In the genomic region with DNA sequence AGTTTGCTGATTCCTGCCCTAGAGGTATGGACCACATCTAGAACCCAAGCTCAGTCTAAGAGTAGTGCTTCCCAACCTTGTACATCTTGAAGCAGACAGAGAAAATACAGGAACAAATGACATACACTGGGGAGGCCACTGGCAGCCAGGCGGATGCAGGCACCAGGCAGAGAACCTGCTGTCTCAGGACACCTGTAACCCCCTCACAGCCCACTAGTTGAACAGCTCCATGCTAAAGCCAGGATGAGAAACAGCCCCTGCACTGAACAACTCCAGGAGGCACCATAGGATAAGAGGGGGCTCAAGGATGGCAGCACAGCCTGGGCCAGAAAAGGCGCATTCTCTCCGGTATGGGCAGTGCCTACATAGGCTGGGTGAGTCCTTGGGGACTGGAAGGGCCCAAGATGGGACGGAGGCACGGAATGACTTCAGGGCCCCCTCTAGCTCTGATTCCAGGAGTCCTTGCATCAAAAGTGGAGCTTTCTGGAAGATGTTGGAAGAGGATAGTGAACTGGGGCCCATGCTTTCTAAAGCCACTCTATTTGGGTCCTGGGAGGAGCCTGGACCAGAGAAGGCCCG, we compare ENCODE assay signal across 15 cellular contexts. TPM values are rescaled to one million over a fixed set of nuclear protein-coding genes. Genes with fewer than 3 reads are reported as not detected.
DNase-seq lines count a peak whose midpoint lies in the region; ATAC-seq and TF ChIP-seq lines count a peak whose summit lies in the region.
"Had no signal": no experiment of that assay in that cellular context is flagged by ENCODE, and none has a peak within 500 bp of the region (broad histone marks: within the 10 kb centered on the region; RNA-seq: fewer than 3 reads in every experiment).

No MANE protein-coding gene starts in this region.

- H3K9me3 Mint-ChIP-seq in activated naive CD8-positive, alpha-beta T cell treated with anti-CD3 and anti-CD28 coated beads, Interleukin-2, amount 10 ng/mL, durations not matched to agents 7 days and 5 days = no peaks in the 10 kb centered on the region
- no peaks in the 10 kb centered on the region for H3K9me3 Mint-ChIP-seq in activated naive CD8-positive, alpha-beta T cell treated with anti-CD3 and anti-CD28 coated beads, Interleukin-2, amount 50 U/mL, for 24 hours
- no peaks in the 10 kb centered on the region for H3K9me3 Mint-ChIP-seq in memory B cell

- peak overlapping the region; percentile 34 for H3K27ac ChIP-seq in OCI-LY7 (ENCODE audit: low read depth, low read length, poor library complexity, severe bottlenecking)
- peak overlapping the region; percentile 22 for H3K27ac ChIP-seq in temporal lobe (ENCODE audit: low read depth, low read length)
- H3K27ac ChIP-seq: foreskin keratinocyte had no signal

- H3K27me3 Mint-ChIP-seq in activated naive CD8-positive, alpha-beta T cell treated with anti-CD3 and anti-CD28 coated beads, Interleukin-2, amount 10 ng/mL, durations not matched to agents 7 days and 5 days = no peaks in the 10 kb centered on the region
- no peaks in the 10 kb centered on the region for H3K27me3 Mint-ChIP-seq in activated naive CD8-positive, alpha-beta T cell treated with anti-CD3 and anti-CD28 coated beads, Interleukin-2, amount 50 U/mL, for 24 hours
- H3K27me3 Mint-ChIP-seq in memory B cell = no peaks in the 10 kb centered on the region

- H3K9me3 ChIP-seq in OCI-LY7 (ENCODE audit: low read length) = no peaks in the 10 kb centered on the region

- H3K4me2 ChIP-seq in OCI-LY7 (ENCODE audit: low read length) = no peak overlapping the region

- peaks cover 94% of the 10 kb centered on the region for H3K36me3 ChIP-seq in OCI-LY7 (ENCODE audit: insufficient read depth, low read length)

- DNase-seq in activated naive CD8-positive, alpha-beta T cell treated with anti-CD3 and anti-CD28 coated beads, Interleukin-2, amount 10 ng/mL, durations not matched to agents 7 days and 5 days = no peak
- no peak for DNase-seq in activated naive CD8-positive, alpha-beta T cell treated with anti-CD3 and anti-CD28 coated beads, Interleukin-2, amount 50 U/mL, for 24 hours
- DNase-seq in OCI-LY7 (ENCODE audit: low spot score) = no peak
- DNase-seq in memory B cell (ENCODE audit: low spot score in 2 of 2) = no peak
- DNase-seq in effector CD4-positive, alpha-beta T cell = no peak
- DNase-seq in GM10266 (ENCODE audit: extremely low spot score) = no peak
- DNase-seq: activated CD4-positive, CD25-positive, alpha-beta regulatory T cell treated with anti-CD3 and anti-CD28 coated beads, Interleukin-2, amount 50 U/mL, for 72 hours; foreskin keratinocyte; GF-D8; NCI-H2029; SHP77; T-helper 2 cell had no signal

- CTCF ChIA-PET in OCI-LY7 (lab: Charles Lee; ENCODE audit: unreplicated experiment) = interaction anchor here (0.6 to 1.3 kb wide), 4 partner anchors 18 to 112 kb away, joined by 3 to 4 read pairs (median 3); no protein-coding TSS in a partner anchor

- intact Hi-C loops in OCI-LY7 (cut with micrococcal nuclease; ENCODE audit: unreplicated experiment) = no loop called here

- no peak overlapping the region for H2AFZ ChIP-seq in OCI-LY7 (ENCODE audit: low read length)

- H3K4me3 ChIP-seq in OCI-LY7 (ENCODE audit: low read depth, low read length, poor library complexity, severe bottlenecking) = no peak overlapping the region

- peaks cover 5% of the 10 kb centered on the region; the same call in 1 of the 2 replicates for H4K20me1 ChIP-seq in OCI-LY7 (ENCODE audit: insufficient read depth, low read length)

- no TSS peak for BruUV-seq in OCI-LY7 (replicated peaks; lab: Mats Ljungman, UMichigan)

- peak overlapping the region; percentile 14 for H3K27ac Mint-ChIP-seq in activated naive CD8-positive, alpha-beta T cell treated with anti-CD3 and anti-CD28 coated beads, Interleukin-2, amount 10 ng/mL, durations not matched to agents 7 days and 5 days
- no peak overlapping the region for H3K27ac Mint-ChIP-seq in activated naive CD8-positive, alpha-beta T cell treated with anti-CD3 and anti-CD28 coated beads, Interleukin-2, amount 50 U/mL, for 24 hours
- peak overlapping the region; percentile 94 for H3K27ac Mint-ChIP-seq in memory B cell

- TF ChIP-seq CTCF in OCI-LY7 (conservative IDR thresholded peaks at IDR 0.05; ENCODE audit: low read length) (no peak), GM10266 (IDR thresholded peaks at IDR 0.05; ENCODE audit: control insufficient read depth, insufficient read depth, low read depth, missing control alignments) (no peak)

- H3K4me1 Mint-ChIP-seq in activated naive CD8-positive, alpha-beta T cell treated with anti-CD3 and anti-CD28 coated beads, Interleukin-2, amount 10 ng/mL, durations not matched to agents 7 days and 5 days = peaks cover 50% of the 10 kb centered on the region
- peaks cover 69% of the 10 kb centered on the region for H3K4me1 Mint-ChIP-seq in activated naive CD8-positive, alpha-beta T cell treated with anti-CD3 and anti-CD28 coated beads, Interleukin-2, amount 50 U/mL, for 24 hours
- peaks cover 70% of the 10 kb centered on the region for H3K4me1 Mint-ChIP-seq in memory B cell

- peaks cover 74% of the 10 kb centered on the region for H3K79me2 ChIP-seq in OCI-LY7 (ENCODE audit: insufficient read depth, low read depth, low read length)

- H3K9me2 ChIP-seq in OCI-LY7 (ENCODE audit: insufficient read depth, low read length) = no peaks in the 10 kb centered on the region

- POLR2A ChIA-PET in activated naive CD8-positive, alpha-beta T cell treated with anti-CD3 and anti-CD28 coated beads, Interleukin-2, amount 10 ng/mL, durations not matched to agents 7 days and 5 days (lab: Charles Lee) = interaction anchor here (0.6 to 7.0 kb wide), 5 partner anchors 12 to 183 kb away, joined by 3 to 62 read pairs (median 3); a partner anchor contains a TSS
- POLR2A ChIA-PET in OCI-LY7 (lab: Charles Lee) = interaction anchor here (0.5 to 1.9 kb wide), 12 partner anchors 7 to 632 kb away, joined by 3 to 11 read pairs (median 4); no protein-coding TSS in a partner anchor

- no peak overlapping the region for H3K4me3 Mint-ChIP-seq in activated naive CD8-positive, alpha-beta T cell treated with anti-CD3 and anti-CD28 coated beads, Interleukin-2, amount 10 ng/mL, durations not matched to agents 7 days and 5 days
- H3K4me3 Mint-ChIP-seq in activated naive CD8-positive, alpha-beta T cell treated with anti-CD3 and anti-CD28 coated beads, Interleukin-2, amount 50 U/mL, for 24 hours = no peak overlapping the region
- H3K4me3 Mint-ChIP-seq in memory B cell = no peak overlapping the region

- ATAC-seq in activated naive CD8-positive, alpha-beta T cell treated with anti-CD3 and anti-CD28 coated beads, Interleukin-2, amount 10 ng/mL, durations not matched to agents 7 days and 5 days (ENCODE audit: low read depth) = no peak
- no peak for ATAC-seq in activated naive CD8-positive, alpha-beta T cell treated with anti-CD3 and anti-CD28 coated beads, Interleukin-2, amount 50 U/mL, for 24 hours
- ATAC-seq in memory B cell (ENCODE audit: low read depth) (no peak), HG02973 (IDR thresholded peaks at IDR 0.05; ENCODE audit: unreplicated experiment) (no peak)
- ATAC-seq: foreskin keratinocyte, left lobe of liver had no signal

- peaks cover 17% of the 10 kb centered on the region for H3K36me3 Mint-ChIP-seq in activated naive CD8-positive, alpha-beta T cell treated with anti-CD3 and anti-CD28 coated beads, Interleukin-2, amount 10 ng/mL, durations not matched to agents 7 days and 5 days
- peaks cover 25% of the 10 kb centered on the region for H3K36me3 Mint-ChIP-seq in activated naive CD8-positive, alpha-beta T cell treated with anti-CD3 and anti-CD28 coated beads, Interleukin-2, amount 50 U/mL, for 24 hours (ENCODE audit: low read depth)
- peaks cover 23% of the 10 kb centered on the region for H3K36me3 Mint-ChIP-seq in memory B cell

- H3K4me1 ChIP-seq in OCI-LY7 (ENCODE audit: insufficient read depth, low read length, poor library complexity, severe bottlenecking) = peaks cover 93% of the 10 kb centered on the region
- H3K4me1 ChIP-seq: foreskin keratinocyte had no signal

RNA-seq across cellular contexts. Expression of a gene that starts 16.0 kb away (rescaled TPM):
- 10 to 100 TPM; 52.4 to 54.4 TPM for total RNA-seq in activated naive CD8-positive, alpha-beta T cell treated with anti-CD3 and anti-CD28 coated beads, Interleukin-2, amount 10 ng/mL, durations not matched to agents 7 days and 5 days
- 23.4 and 42.7 TPM in 2 replicates for total RNA-seq in OCI-LY7 (2014; rRNA removed; shearing (Covaris generic))
- 92.3 and 101 TPM in 2 replicates for total RNA-seq in OCI-LY7 (2022)
- 6.9 TPM for total RNA-seq in temporal lobe
